ENCODE assay signal across 9 cellular contexts in the genomic region with DNA sequence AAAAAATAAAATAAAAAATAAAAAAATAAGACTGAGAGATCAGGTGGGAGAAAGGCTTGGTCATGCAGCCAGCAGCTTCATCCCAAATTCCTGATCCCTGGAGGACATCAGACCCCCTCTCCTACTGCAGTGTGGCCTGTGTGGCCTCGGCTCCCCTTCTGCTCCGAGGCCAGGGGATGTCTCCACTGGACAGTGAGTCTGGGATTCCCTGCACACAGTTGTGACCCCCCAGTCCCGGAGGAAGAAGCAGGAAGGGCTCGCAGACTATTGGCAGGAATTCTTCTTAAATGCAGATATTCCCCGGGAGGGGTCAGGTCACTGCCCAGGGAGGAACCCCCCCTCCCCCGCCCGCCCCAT. TPM values are rescaled to one million over a fixed set of nuclear protein-coding genes. Genes with fewer than 3 reads are reported as not detected.
A peak's percentile ranks its signal among the peaks of the same experiment; 100 is the strongest.
DNase-seq lines count a peak whose midpoint lies in the region; ATAC-seq and TF ChIP-seq lines count a peak whose summit lies in the region.
"Had no signal": no experiment of that assay in that cellular context is flagged by ENCODE, and none has a peak within 500 bp of the region (broad histone marks: within the 10 kb centered on the region; RNA-seq: fewer than 3 reads in every experiment).

No MANE protein-coding gene starts in this region.

- H3K36me3 ChIP-seq in PC-3 (ENCODE audit: low read depth, low read length) (peaks cover 9% of the 10 kb centered on the region), gastroesophageal sphincter (no peaks in the 10 kb centered on the region), sigmoid colon (no peaks in the 10 kb centered on the region)
- H3K36me3 ChIP-seq: thyroid gland had no signal

- intact Hi-C loops in PC-3 (cut with micrococcal nuclease) (loop anchor here (1.0 kb wide), 1 partner anchor 15 kb away; no protein-coding TSS in a partner anchor), sigmoid colon (cut with DNase I) (no loop called here)

- H3K9me3 ChIP-seq in PC-3 (ENCODE audit: low read length): no peaks in the 10 kb centered on the region
- no peaks in the 10 kb centered on the region for H3K9me3 ChIP-seq in gastroesophageal sphincter
- no peaks in the 10 kb centered on the region for H3K9me3 ChIP-seq in sigmoid colon
- H3K9me3 ChIP-seq: thyroid gland had no signal

- 0 out of 2 replicates have a peak, but pooled peaks cover 3% of the 10 kb centered on the region for H3K4me1 ChIP-seq in PC-3 (ENCODE audit: insufficient read depth, low read length)
- peaks cover 0 to 11% (median 0%) of the 10 kb centered on the region in 3 donors for H3K4me1 ChIP-seq in gastroesophageal sphincter
- H3K4me1 ChIP-seq in sigmoid colon: peaks cover 0 to 10% (median 7%) of the 10 kb centered on the region in 4 donors

- no peaks in the 10 kb centered on the region for H4K20me1 ChIP-seq in PC-3 (ENCODE audit: low read length)

- CTCF ChIA-PET in PC-3 (lab: Charles Lee): interaction anchor here (0.6 kb wide), 2 partner anchors 158 to 1148 kb away, joined by 3 read pairs; no protein-coding TSS in a partner anchor

- peak overlapping the region; percentile 71 for H2AFZ ChIP-seq in PC-3 (ENCODE audit: low read length)

- H3F3A ChIP-seq in PC-3 (ENCODE audit: low read length, unreplicated experiment): no peaks in the 10 kb centered on the region

- H3K9me2 ChIP-seq in PC-3 (replicated peaks; ENCODE audit: low read length): no peaks in the 10 kb centered on the region

- ATAC-seq in GM19023 (IDR thresholded peaks at IDR 0.05; ENCODE audit: unreplicated experiment) (peak; percentile 20), PC-3 (peak; percentile 18), gastroesophageal sphincter (peak; percentile 26), HG03095 (IDR thresholded peaks at IDR 0.05; ENCODE audit: unreplicated experiment) (no peak), HG02870 (IDR thresholded peaks at IDR 0.05; ENCODE audit: unreplicated experiment) (no peak), GM21723 (IDR thresholded peaks at IDR 0.05; ENCODE audit: unreplicated experiment) (no peak)

- H3K9ac ChIP-seq in PC-3 (ENCODE audit: low read length): no peak overlapping the region

- H3K4me2 ChIP-seq in PC-3 (ENCODE audit: low read length): peak overlapping the region; percentile 99

- 0 to 8% methylated on average over 2 to 7 of the region's 7 CpGs for WGBS in gastroesophageal sphincter (ENCODE audit: low coverage in 1 of 2), 2 donors
- 0 to 3% methylated on average over 7 of the region's 7 CpGs for WGBS in sigmoid colon, 2 donors

- POLR2A ChIA-PET in PC-3 (lab: Charles Lee; ENCODE audit: unreplicated experiment): no interaction called here

- H3K27ac ChIP-seq in PC-3 (ENCODE audit: low read length) (no peak overlapping the region), gastroesophageal sphincter (no peak overlapping the region), sigmoid colon (no peak overlapping the region)

- no peak for TF ChIP-seq CTCF in PC-3 (conservative IDR thresholded peaks at IDR 0.05; ENCODE audit: low read depth, low read length)
- TF ChIP-seq CTCF in gastroesophageal sphincter (IDR thresholded peaks at IDR 0.05): no peak
- no peak for TF ChIP-seq CTCF in sigmoid colon (IDR thresholded peaks at IDR 0.05)

- peaks cover 23% of the 10 kb centered on the region for H3K79me2 ChIP-seq in PC-3 (ENCODE audit: low read length)

- TF ChIP-seq POLR2A in gastroesophageal sphincter (IDR thresholded peaks at IDR 0.05): no peak
- TF ChIP-seq POLR2A in sigmoid colon (IDR thresholded peaks at IDR 0.05): no peak

- H3K4me3 ChIP-seq in PC-3 (ENCODE audit: low read length) (peak overlapping the region; percentile 100; the same call in 1 of the 2 replicates), gastroesophageal sphincter (peak overlapping the region in 1 of 2 donors; percentile 66), sigmoid colon (peak overlapping the region in 3 of 4 donors; percentile 46 to 77 (median 69))

- BruUV-seq in PC-3 (replicated peaks; lab: Mats Ljungman, UMichigan): no TSS peak

- DNase-seq in PC-3: no peak
- DNase-seq in sigmoid colon: no peak
- DNase-seq in hypothalamus (lab: John Stamatoyannopoulos, UW): no peak

- H3K27me3 ChIP-seq in PC-3 (ENCODE audit: low read length) (no peaks in the 10 kb centered on the region), gastroesophageal sphincter (no peaks in the 10 kb centered on the region), sigmoid colon (no peaks in the 10 kb centered on the region)
- H3K27me3 ChIP-seq: thyroid gland had no signal

- TF ChIP-seq EP300 in gastroesophageal sphincter (IDR thresholded peaks at IDR 0.05): no peak
- no peak for TF ChIP-seq EP300 in sigmoid colon (IDR thresholded peaks at IDR 0.05)

RNA-seq across cellular contexts. Expression of gene ZNF627, which starts 41.9 kb away (rescaled TPM):
- total RNA-seq in PC-3 (2014; rRNA removed) (8.5 and 14.2 TPM in 2 replicates), gastroesophageal sphincter (10 to 100 TPM in 3 of 4 donors, 1 to 10 TPM in 1; 9.6 to 18.0 (median 10.4) TPM), sigmoid colon (10 to 100 TPM in 3 of 4 donors, 1 to 10 TPM in 1; 7.9 to 13.8 (median 11.9) TPM)
- polyA plus RNA-seq in sigmoid colon: 1 to 10 TPM; 6.2 to 6.7 (median 6.6) TPM

Comparison
In these comparisons a context has a peak if more than half of its experiments do, and no peak if none do; other contexts are left out.
1. ATAC-seq: peak in GM19023 (single experiment), PC-3 (single experiment) and gastroesophageal sphincter (single experiment); none in HG03095 (single experiment), HG02870 (single experiment) and GM21723 (single experiment).